In genomic region chr14:106872619-106873446, GRCh38 we compare ENCODE assay signal across 8 cellular contexts.
DNase-seq lines count a peak whose midpoint lies in the region; ATAC-seq and TF ChIP-seq lines count a peak whose summit lies in the region.

No MANE protein-coding gene starts in this region.

- intact Hi-C loops in PC-9 (cut with micrococcal nuclease; ENCODE audit: unreplicated experiment) (loop anchor here (1.0 kb wide), 1 partner anchor 29 kb away; no protein-coding TSS in a partner anchor), left ventricle myocardium inferior (cut with micrococcal nuclease) (no loop called here)

- H3K9me3 ChIP-seq in PC-9 (ENCODE audit: insufficient read depth, low read depth) (no peaks in the 10 kb centered on the region), left ventricle myocardium inferior (replicated peaks) (no peaks in the 10 kb centered on the region)

- CTCF ChIA-PET in PC-9 (lab: Charles Lee) = interaction anchor here (0.6 to 1.3 kb wide), 6 partner anchors 9 to 1905 kb away, joined by 3 to 14 read pairs (median 4); no protein-coding TSS in a partner anchor

- H3K36me3 ChIP-seq in PC-9 (ENCODE audit: low read depth) (no peaks in the 10 kb centered on the region), left ventricle myocardium inferior (no peaks in the 10 kb centered on the region)

- H3K4me1 ChIP-seq in PC-9 (replicated peaks; ENCODE audit: insufficient read depth) = no peaks in the 10 kb centered on the region
- H3K4me1 ChIP-seq in left ventricle myocardium inferior = no peaks in the 10 kb centered on the region

- no peaks in the 10 kb centered on the region for H3K27me3 ChIP-seq in PC-9 (ENCODE audit: insufficient read depth, low read depth)
- peaks cover 66% of the 10 kb centered on the region for H3K27me3 ChIP-seq in left ventricle myocardium inferior (ENCODE audit: low read depth)

- no peak overlapping the region for H3K4me2 ChIP-seq in PC-9

- ATAC-seq in HG03457 (IDR thresholded peaks at IDR 0.05; ENCODE audit: unreplicated experiment) = peak; percentile 42

- H3K27ac ChIP-seq in PC-9 = no peak overlapping the region
- no peak overlapping the region for H3K27ac ChIP-seq in left ventricle myocardium inferior (replicated peaks)
- H3K27ac ChIP-seq in coronary artery = no peak overlapping the region

- peak; percentile 42 for TF ChIP-seq CTCF in PC-9 (conservative IDR thresholded peaks at IDR 0.05)
- TF ChIP-seq CTCF in left ventricle myocardium inferior (IDR thresholded peaks at IDR 0.05; ENCODE audit: borderline replicate concordance) = peak; percentile 37
- TF ChIP-seq CTCF in coronary artery (IDR thresholded peaks at IDR 0.05) = no peak

- H3F3A ChIP-seq in PC-9 (ENCODE audit: insufficient read depth, low read depth) = no peaks in the 10 kb centered on the region

- no peaks in the 10 kb centered on the region for H3K9me2 ChIP-seq in PC-9 (ENCODE audit: insufficient read depth)

- POLR2A ChIA-PET in PC-9 (lab: Charles Lee; ENCODE audit: unreplicated experiment) = no interaction called here

- H4K20me1 ChIP-seq in PC-9 (ENCODE audit: insufficient read depth) = no peaks in the 10 kb centered on the region

- no TSS peak for BruUV-seq in PC-9 (replicated peaks; lab: Mats Ljungman, UMichigan)

- H3K79me2 ChIP-seq in PC-9 (ENCODE audit: low read depth) = no peaks in the 10 kb centered on the region

- H3K4me3 ChIP-seq in PC-9 (no peak overlapping the region), left ventricle myocardium inferior (no peak overlapping the region), coronary artery (no peak overlapping the region)

- DNase-seq in NCI-H524 (lab: John Stamatoyannopoulos, UW) = peak; percentile 12 to 54
- no peak for DNase-seq in NCI-H524 treated with DMSO at 0.1 percent for 48 hours (lab: John Stamatoyannopoulos, UW)
- peak; percentile 67 to 91 for DNase-seq in PC-9
- peak; percentile 85 for DNase-seq in activated T-cell treated with anti-CD3 and anti-CD28 coated beads for 24 hours (ENCODE audit: low read depth)
- DNase-seq in left ventricle myocardium inferior = peak; percentile 39
- peak; percentile 72 for DNase-seq in stimulated activated CD8-positive, alpha-beta memory T cell treated with anti-CD3 and anti-CD28 coated beads, Interleukin-15, amount 100 ng/mL, for 1 hour (ENCODE audit: low read depth)
- DNase-seq in coronary artery (ENCODE audit: low spot score) = no peak

- H2AFZ ChIP-seq in PC-9 = no peak overlapping the region

Comparison
In these comparisons a context has a peak if more than half of its experiments do, and no peak if none do; other contexts are left out.
1. DNase-seq: peak in NCI-H524 (2 of 2), PC-9 (2 of 2), activated T-cell treated with anti-CD3 and anti-CD28 coated beads for 24 hours (single experiment), left ventricle myocardium inferior (single experiment) and stimulated activated CD8-positive, alpha-beta memory T cell treated with anti-CD3 and anti-CD28 coated beads, Interleukin-15, amount 100 ng/mL, for 1 hour (single experiment); none in NCI-H524 treated with DMSO at 0.1 percent for 48 hours (single experiment) and coronary artery (single experiment).